8 cellular contexts compared by ENCODE assay signal in genomic region chr2:227163998-227164744, GRCh38. TPM values are rescaled to one million over a fixed set of nuclear protein-coding genes. Genes with fewer than 3 reads are reported as not detected.
DNase-seq lines count a peak whose midpoint lies in the region; ATAC-seq and TF ChIP-seq lines count a peak whose summit lies in the region.

COL4A3 (plus strand) TSS chr2:227164624; CDS start chr2:227164727, 103 bp downstream.
COL4A4 (minus strand) TSS chr2:227164205; CDS start chr2:227147483, 16,722 bp downstream.

- H3K4me3 Mint-ChIP-seq in WTC11 (peak within 1 kb of the TSS; percentile 77), glutamatergic neuron (ENCODE audit: unreplicated experiment) (peak within 1 kb of the TSS; percentile 86)

- no peaks in the 10 kb centered on the region for H3K27me3 ChIP-seq in psoas muscle (ENCODE audit: insufficient read depth in 3 of 3, low read length in 2 of 3)

- CTCF ChIA-PET in WTC11 (lab: Charles Lee): interaction anchor here (1.3 to 1.4 kb wide), 2 partner anchors 74 kb away, joined by 4 to 9 read pairs; no protein-coding TSS in a partner anchor

- peaks cover 53% of the 10 kb centered on the region for H3K4me1 ChIP-seq in psoas muscle

- H3K36me3 Mint-ChIP-seq in WTC11: no peaks in the 10 kb centered on the region
- no peaks in the 10 kb centered on the region for H3K36me3 Mint-ChIP-seq in glutamatergic neuron (ENCODE audit: unreplicated experiment)

- peaks cover 0 to 9% of the 10 kb centered on the region in 2 donors for H3K36me3 ChIP-seq in psoas muscle (ENCODE audit: insufficient read depth in 1 of 2, low read depth in 1 of 2)

- peak; percentile 61 for ATAC-seq in GM19463 (IDR thresholded peaks at IDR 0.05; ENCODE audit: unreplicated experiment)
- ATAC-seq in HG03439 (IDR thresholded peaks at IDR 0.05; ENCODE audit: unreplicated experiment): peak; percentile 65
- peak; percentile 79 for ATAC-seq in WTC11
- peak; percentile 81 to 85 (median 84) for ATAC-seq in psoas muscle

- peak within 1 kb of the TSS; percentile 97 for H3K27ac ChIP-seq in psoas muscle

- peaks cover 23% of the 10 kb centered on the region for H3K4me1 Mint-ChIP-seq in WTC11
- H3K4me1 Mint-ChIP-seq in glutamatergic neuron (ENCODE audit: low read depth, unreplicated experiment): no peaks in the 10 kb centered on the region

- no peaks in the 10 kb centered on the region for H3K9me3 ChIP-seq in psoas muscle

- H3K27ac Mint-ChIP-seq in WTC11 (no peak within 1 kb of the TSS), glutamatergic neuron (ENCODE audit: unreplicated experiment) (no peak within 1 kb of the TSS)

- TF ChIP-seq CTCF in WTC11 (IDR thresholded peaks at IDR 0.05) (no peak), glutamatergic neuron (IDR thresholded peaks at IDR 0.05; ENCODE audit: partially characterized antibody, unreplicated experiment) (no peak), psoas muscle (IDR thresholded peaks at IDR 0.05) (no peak)

- peak within 1 kb of the TSS; percentile 94 for H3K4me3 ChIP-seq in psoas muscle

- H3K9me3 Mint-ChIP-seq in WTC11 (peaks cover under 1% of the 10 kb centered on the region; the same call in 1 of the 2 replicates), glutamatergic neuron (ENCODE audit: unreplicated experiment) (no peaks in the 10 kb centered on the region)

- 0 to 1% (median 1%) methylated on average over 51 to 76 of the region's 76 CpGs for WGBS in psoas muscle, 3 donors

- intact Hi-C loops in psoas muscle (cut with DNase I): loop anchor here in 1 of 2 donors (2.0 kb wide), 1 partner anchor 27 kb away; no protein-coding TSS in a partner anchor

- POLR2A ChIA-PET in WTC11 (lab: Charles Lee): no interaction called here

- peaks cover 49% of the 10 kb centered on the region for H3K27me3 Mint-ChIP-seq in WTC11 (ENCODE audit: low read depth)
- H3K27me3 Mint-ChIP-seq in glutamatergic neuron (ENCODE audit: unreplicated experiment): peaks cover 12% of the 10 kb centered on the region

- DNase-seq in GM03348 (ENCODE audit: low spot score) (peak; percentile 41), WTC11 (ENCODE audit: low spot score) (peak; percentile 61), glutamatergic neuron (peak; percentile 58), psoas muscle (peak; percentile 52 to 84), NCI-H1436 (lab: John Stamatoyannopoulos, UW) (no peak), CD1c-positive myeloid dendritic cell (ENCODE audit: extremely low spot score) (no peak)

TF ChIP-seq in WTC11, 78 proteins besides CTCF, POLR2A, EP300 and RAD21:
- TF ChIP-seq ZNF138 (CRISPR knock-in tag; conservative IDR thresholded peaks at IDR 0.05): peak; percentile 31; the same call in 1 of the 2 replicates
- TF ChIP-seq HMGXB4 (CRISPR knock-in tag; IDR thresholded peaks at IDR 0.05): 0 out of 2 replicates have a peak, but pooled peaks have one; percentile 49
- peak; percentile 47; the same call in 1 of the 2 replicates for TF ChIP-seq ZNF423 (CRISPR knock-in tag; IDR thresholded peaks at IDR 0.05)
- TF ChIP-seq NR2C2 (CRISPR knock-in tag; IDR thresholded peaks at IDR 0.05): 0 out of 2 replicates have a peak, but pooled peaks have one; percentile 24
- TF ChIP-seq, protein P1, sequence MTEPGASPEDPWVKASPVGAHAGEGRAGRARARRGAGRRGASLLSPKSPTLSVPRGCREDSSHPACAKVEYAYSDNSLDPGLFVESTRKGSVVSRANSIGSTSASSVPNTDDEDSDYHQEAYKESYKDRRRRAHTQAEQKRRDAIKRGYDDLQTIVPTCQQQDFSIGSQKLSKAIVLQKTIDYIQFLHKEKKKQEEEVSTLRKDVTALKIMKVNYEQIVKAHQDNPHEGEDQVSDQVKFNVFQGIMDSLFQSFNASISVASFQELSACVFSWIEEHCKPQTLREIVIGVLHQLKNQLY (CRISPR knock-in tag; IDR thresholded peaks at IDR 0.05): no peak
- TF ChIP-seq USF1 (CRISPR knock-in tag; IDR thresholded peaks at IDR 0.05): no peak
- TF ChIP-seq, protein P2, sequence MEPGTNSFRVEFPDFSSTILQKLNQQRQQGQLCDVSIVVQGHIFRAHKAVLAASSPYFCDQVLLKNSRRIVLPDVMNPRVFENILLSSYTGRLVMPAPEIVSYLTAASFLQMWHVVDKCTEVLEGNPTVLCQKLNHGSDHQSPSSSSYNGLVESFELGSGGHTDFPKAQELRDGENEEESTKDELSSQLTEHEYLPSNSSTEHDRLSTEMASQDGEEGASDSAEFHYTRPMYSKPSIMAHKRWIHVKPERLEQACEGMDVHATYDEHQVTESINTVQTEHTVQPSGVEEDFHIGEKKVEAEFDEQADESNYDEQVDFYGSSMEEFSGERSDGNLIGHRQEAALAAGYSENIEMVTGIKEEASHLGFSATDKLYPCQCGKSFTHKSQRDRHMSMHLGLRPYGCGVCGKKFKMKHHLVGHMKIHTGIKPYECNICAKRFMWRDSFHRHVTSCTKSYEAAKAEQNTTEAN (CRISPR knock-in tag; IDR thresholded peaks at IDR 0.05): no peak
- TF ChIP-seq ESRRA (CRISPR knock-in tag; IDR thresholded peaks at IDR 0.05; ENCODE audit: borderline replicate concordance): peak; percentile 27; the same call in 1 of the 2 replicates
- TF ChIP-seq FOXP4 (CRISPR knock-in tag; IDR thresholded peaks at IDR 0.05): no peak
- TF ChIP-seq PREB (CRISPR knock-in tag; IDR thresholded peaks at IDR 0.05; ENCODE audit: borderline replicate concordance): no peak
- TF ChIP-seq RORB (CRISPR knock-in tag; IDR thresholded peaks at IDR 0.05): no peak
- 0 out of 2 replicates have a peak, but pooled peaks have one; percentile 27 for TF ChIP-seq SP1 (CRISPR knock-in tag; conservative IDR thresholded peaks at IDR 0.05)
- no peak for TF ChIP-seq JUN (CRISPR knock-in tag; IDR thresholded peaks at IDR 0.05)
- TF ChIP-seq ATF1 (CRISPR knock-in tag; IDR thresholded peaks at IDR 0.05): no peak
- no peak for TF ChIP-seq EMX1 (CRISPR knock-in tag; IDR thresholded peaks at IDR 0.05)

RNA-seq across cellular contexts. Expression of gene COL4A3, which starts in this region (rescaled TPM):
- total RNA-seq in WTC11 (2021): 0.53 to 1.1 TPM (median 0.90 TPM) in 3 replicates
- total RNA-seq in glutamatergic neuron (ENCODE audit: unreplicated experiment): not detected
- total RNA-seq in psoas muscle: 10 to 100 TPM in 2 of 4 donors, 1 to 10 TPM in 2; 5.5 to 29.4 (median 14.9) TPM
- 1 to 10 TPM; 3.1 to 5.6 (median 3.8) TPM for polyA plus RNA-seq in psoas muscle

RNA-seq across cellular contexts. Expression of gene COL4A4, which starts in this region (rescaled TPM):
- total RNA-seq in WTC11 (2021) (1.9 to 3.1 TPM (median 1.9 TPM) in 3 replicates), glutamatergic neuron (ENCODE audit: unreplicated experiment) (0.05 TPM), psoas muscle (10 to 100 TPM in 2 of 4 donors, 1 to 10 TPM in 2; 4.6 to 16.0 (median 10.3) TPM)
- 1 to 10 TPM; 1.7 to 2.3 (median 2.0) TPM for polyA plus RNA-seq in psoas muscle

Comparison
In these comparisons a context has a peak if more than half of its experiments do, and no peak if none do; other contexts are left out.
1. Peak in DNase-seq in glutamatergic neuron; RNA of the genes that start here not detected or under 1 TPM.
2. DNase-seq: peak in GM03348 (single experiment), WTC11 (single experiment) and psoas muscle (2 of 2); none in NCI-H1436 (single experiment) and CD1c-positive myeloid dendritic cell (single experiment).
3. Peak in every context shown above with its lines, with median percentiles within 50 percentile points of each other: ATAC-seq.